In the genomic region with DNA sequence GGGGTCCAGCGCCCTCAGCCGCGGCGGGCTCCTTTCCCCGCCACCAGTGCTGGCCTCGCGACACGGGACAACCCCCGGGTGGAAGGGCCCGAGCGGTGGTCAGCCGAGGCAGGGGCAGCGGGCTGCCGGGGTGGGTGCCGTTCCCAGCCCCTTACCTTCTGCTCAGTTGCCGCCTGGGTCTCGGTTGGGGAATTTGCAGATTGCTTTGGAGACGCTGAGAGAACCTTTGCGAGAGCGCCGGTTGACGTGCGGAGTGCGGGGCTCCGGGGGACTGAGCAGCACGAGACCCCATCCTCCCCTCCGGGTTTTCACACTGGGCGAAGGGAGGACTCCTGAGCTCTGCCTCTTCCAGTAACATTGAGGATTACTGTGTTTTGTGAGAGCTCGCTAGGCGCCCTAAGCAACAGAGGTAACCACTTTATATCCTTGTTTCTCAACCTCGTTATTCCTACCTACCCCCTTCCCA, we compare ENCODE assay signal across 8 cellular contexts. TPM values are rescaled to one million over a fixed set of nuclear protein-coding genes. Genes with fewer than 3 reads are reported as not detected.
DNase-seq lines count a peak whose midpoint lies in the region; ATAC-seq and TF ChIP-seq lines count a peak whose summit lies in the region.

No MANE protein-coding gene starts in this region.

- peak overlapping the region; percentile 83 for H2AFZ ChIP-seq in MM.1S (ENCODE audit: low read length)

- H3K27ac ChIP-seq in MM.1S (ENCODE audit: low read length), result no peak overlapping the region

- H3K27me3 ChIP-seq in BE2C, result no peaks in the 10 kb centered on the region
- H3K27me3 ChIP-seq in MM.1S (replicated peaks; ENCODE audit: insufficient read depth, low read length), result no peaks in the 10 kb centered on the region

- H3K4me3 ChIP-seq in BE2C (ENCODE audit: low read depth, low read length) (peak overlapping the region; percentile 69), MM.1S (ENCODE audit: low read length) (peak overlapping the region; percentile 95)

- POLR2A ChIA-PET in naive thymus-derived CD8-positive, alpha-beta T cell (lab: Charles Lee), result interaction anchor here (0.5 to 1.9 kb wide), 8 partner anchors 10 to 1849 kb away, joined by 3 to 7 read pairs (median 4); partner anchors contain the start of genes DERL2, EMC6, HASPIN and MIS12

- DNase-seq in BE2C, result no peak
- no peak for DNase-seq in MM.1S
- peak; percentile 34 for DNase-seq in dermis blood vessel endothelial cell
- peak in 1 of 10 donors; percentile 11 for DNase-seq in naive thymus-derived CD8-positive, alpha-beta T cell
- no peak for DNase-seq in left lobe of liver (ENCODE audit: low spot score)
- no peak for DNase-seq in DMS153 treated with DMSO at 0.1 percent for 48 hours (lab: John Stamatoyannopoulos, UW; ENCODE audit: unreplicated experiment)
- no peak for DNase-seq in GDM1 (lab: John Stamatoyannopoulos, UW)

- H3K9me3 Mint-ChIP-seq in naive thymus-derived CD8-positive, alpha-beta T cell, result no peaks in the 10 kb centered on the region

- no peaks in the 10 kb centered on the region for H4K20me1 ChIP-seq in MM.1S (ENCODE audit: insufficient read depth, low read length)

- peaks cover 35% of the 10 kb centered on the region for H3K79me2 ChIP-seq in MM.1S (ENCODE audit: low read length)

- H3K9me3 ChIP-seq in BE2C (no peaks in the 10 kb centered on the region), MM.1S (replicated peaks; ENCODE audit: insufficient read depth, low read length) (no peaks in the 10 kb centered on the region)

- peaks cover 0 to 3% (median 0%) of the 10 kb centered on the region in 3 donors for H3K36me3 Mint-ChIP-seq in naive thymus-derived CD8-positive, alpha-beta T cell

- peak overlapping the region; percentile 90; the same call in 1 of the 2 replicates for H3K9ac ChIP-seq in MM.1S (ENCODE audit: low read length)

- peaks cover 14 to 41% (median 29%) of the 10 kb centered on the region in 4 donors for H3K4me1 Mint-ChIP-seq in naive thymus-derived CD8-positive, alpha-beta T cell

- peaks cover 6% of the 10 kb centered on the region for H3F3A ChIP-seq in MM.1S (ENCODE audit: insufficient read depth, low read length)

- H3K36me3 ChIP-seq in BE2C, result no peaks in the 10 kb centered on the region
- no peaks in the 10 kb centered on the region for H3K36me3 ChIP-seq in MM.1S (replicated peaks; ENCODE audit: insufficient read depth, low read length)

- H3K4me1 ChIP-seq in BE2C (no peaks in the 10 kb centered on the region), MM.1S (ENCODE audit: low read length) (peaks cover 4% of the 10 kb centered on the region; the same call in 1 of the 2 replicates)

- TF ChIP-seq CTCF in BE2C (IDR thresholded peaks at IDR 0.05; ENCODE audit: low read depth, low read length) (no peak), MM.1S (IDR thresholded peaks at IDR 0.05; ENCODE audit: low read length) (no peak)

- H3K4me2 ChIP-seq in MM.1S (ENCODE audit: low read depth, low read length), result peak overlapping the region; percentile 83

- no peaks in the 10 kb centered on the region for H3K27me3 Mint-ChIP-seq in naive thymus-derived CD8-positive, alpha-beta T cell

- ATAC-seq in GM21423 (IDR thresholded peaks at IDR 0.05; ENCODE audit: unreplicated experiment) (peak; percentile 4), left lobe of liver (no peak)
- ATAC-seq in naive thymus-derived CD8-positive, alpha-beta T cell, result peak in 1 of 2 donors; percentile 2

- H3K9me2 ChIP-seq in MM.1S (replicated peaks; ENCODE audit: insufficient read depth, low read length), result no peaks in the 10 kb centered on the region

- H3K4me3 Mint-ChIP-seq in naive thymus-derived CD8-positive, alpha-beta T cell, result peak overlapping the region; percentile 82 to 99 (median 96)

- peak overlapping the region; percentile 55 to 97 (median 79) for H3K27ac Mint-ChIP-seq in naive thymus-derived CD8-positive, alpha-beta T cell

RNA-seq across cellular contexts. Expression of gene CTNS, which starts 0.4 kb away (rescaled TPM):
- 2.3 TPM for polyA plus RNA-seq in BE2C (2012; ENCODE audit: insufficient read depth, insufficient read length, low read depth)
- total RNA-seq in dermis blood vessel endothelial cell (28.2 and 37.8 TPM in 2 replicates), left lobe of liver (8.7 TPM)
- 10 to 100 TPM in 1 of 2 experiments, 1 to 10 TPM in 1; 9.8 to 11.7 TPM for total RNA-seq in naive thymus-derived CD8-positive, alpha-beta T cell
- polyA plus RNA-seq in naive thymus-derived CD8-positive, alpha-beta T cell, result 1 to 10 TPM; 4.5 to 9.5 (median 8.7) TPM

RNA-seq across cellular contexts. Expression of gene SHPK, which starts 0.9 kb away (rescaled TPM):
- polyA plus RNA-seq in BE2C (2012; ENCODE audit: insufficient read depth, insufficient read length, low read depth), result 5.4 TPM
- total RNA-seq in dermis blood vessel endothelial cell, result 21.8 and 29.0 TPM in 2 replicates
- 10 to 100 TPM in 1 of 2 experiments, 1 to 10 TPM in 1; 8.8 to 10.1 TPM for total RNA-seq in naive thymus-derived CD8-positive, alpha-beta T cell
- polyA plus RNA-seq in naive thymus-derived CD8-positive, alpha-beta T cell, result 1 to 10 TPM; 3.5 to 7.1 (median 4.7) TPM
- total RNA-seq in left lobe of liver, result 26.9 TPM

RNA-seq across cellular contexts. Expression of gene TRPV1, which starts 27.7 kb away (rescaled TPM):
- polyA plus RNA-seq in BE2C (2012; ENCODE audit: insufficient read depth, insufficient read length, low read depth), result 0.22 TPM
- total RNA-seq in dermis blood vessel endothelial cell, result 0.84 and 1.5 TPM in 2 replicates
- total RNA-seq in naive thymus-derived CD8-positive, alpha-beta T cell, result 1 to 10 TPM; 5.9 to 9.3 TPM
- under 1 TPM in 2 of 3 donors, not detected in 1; 0.34 to 0.79 TPM for polyA plus RNA-seq in naive thymus-derived CD8-positive, alpha-beta T cell
- 14.8 TPM for total RNA-seq in left lobe of liver

RNA-seq across cellular contexts. Expression of gene TAX1BP3, which starts 31.4 kb away (rescaled TPM):
- polyA plus RNA-seq in BE2C (2012; ENCODE audit: insufficient read depth, insufficient read length, low read depth), result 13.1 TPM
- 224 and 238 TPM in 2 replicates for total RNA-seq in dermis blood vessel endothelial cell
- 10 to 100 TPM; 12.0 to 14.6 TPM for total RNA-seq in naive thymus-derived CD8-positive, alpha-beta T cell
- polyA plus RNA-seq in naive thymus-derived CD8-positive, alpha-beta T cell, result 10 to 100 TPM; 26.6 to 28.1 (median 27.4) TPM
- 12.4 TPM for total RNA-seq in left lobe of liver

RNA-seq across cellular contexts. Expression of gene EMC6, which starts 31.7 kb away (rescaled TPM):
- polyA plus RNA-seq in BE2C (2012; ENCODE audit: insufficient read depth, insufficient read length, low read depth), result 98.9 TPM
- total RNA-seq in dermis blood vessel endothelial cell (11.4 and 14.6 TPM in 2 replicates), left lobe of liver (26.6 TPM)
- 10 to 100 TPM; 29.8 TPM for total RNA-seq in naive thymus-derived CD8-positive, alpha-beta T cell
- 10 to 100 TPM; 83.3 to 97.0 (median 92.5) TPM for polyA plus RNA-seq in naive thymus-derived CD8-positive, alpha-beta T cell
